In genomic region chr11:2884424-2884815, GRCh38 we compare ENCODE assay signal across 9 cellular contexts. TPM values are rescaled to one million over a fixed set of nuclear protein-coding genes. Genes with fewer than 3 reads are reported as not detected.
DNase-seq lines count a peak whose midpoint lies in the region; ATAC-seq and TF ChIP-seq lines count a peak whose summit lies in the region.
"Had no signal": no experiment of that assay in that cellular context is flagged by ENCODE, and none has a peak within 500 bp of the region (broad histone marks: within the 10 kb centered on the region; RNA-seq: fewer than 3 reads in every experiment).

No MANE protein-coding gene starts in this region.

- TF ChIP-seq POLR2A in heart left ventricle (IDR thresholded peaks at IDR 0.05), result peak in 1 of 2 donors; percentile 32

- H3K4me3 ChIP-seq in Caco-2 (ENCODE audit: low read depth, low read length), result peak overlapping the region; percentile 59
- peak overlapping the region; percentile 60 to 90 (median 83) for H3K4me3 ChIP-seq in heart left ventricle
- peak overlapping the region; percentile 65 for H3K4me3 ChIP-seq in rectal smooth muscle tissue (ENCODE audit: low read length)

- H3K9me3 ChIP-seq in Caco-2 (no peaks in the 10 kb centered on the region), heart left ventricle (peaks cover 0 to 3% (median 0%) of the 10 kb centered on the region in 12 donors)

- H3K9ac ChIP-seq in rectal smooth muscle tissue (ENCODE audit: low read length), result no peak overlapping the region

- CTCF ChIA-PET in Caco-2 (lab: Charles Lee), result interaction anchor here (1.5 to 1.8 kb wide), 2 partner anchors 351 to 353 kb away, joined by 3 to 6 read pairs; no protein-coding TSS in a partner anchor

- DNase-seq in Caco-2 (peak in 1 of 2 experiments; percentile 54), heart left ventricle (peak; percentile 48 to 79 (median 72)), germinal center (ENCODE audit: low spot score) (no peak), NK-92 (lab: John Stamatoyannopoulos, UW; ENCODE audit: unreplicated experiment) (no peak)
- no peak for DNase-seq in stimulated activated naive CD8-positive, alpha-beta T cell treated with anti-CD3 and anti-CD28 coated beads, Interleukin-15, amount 100 ng/mL, for 72 hours

- ATAC-seq in heart left ventricle (peak in 1 of 4 donors; percentile 11), GM21381 (IDR thresholded peaks at IDR 0.05; ENCODE audit: unreplicated experiment) (no peak)
- ATAC-seq in stimulated activated naive CD8-positive, alpha-beta T cell treated with anti-CD3 and anti-CD28 coated beads, Interleukin-15, amount 100 ng/mL, for 72 hours, result no peak

- H3K27ac Mint-ChIP-seq in Caco-2 (ENCODE audit: unreplicated experiment), result no peak overlapping the region
- no peak overlapping the region for H3K27ac Mint-ChIP-seq in stimulated activated naive CD8-positive, alpha-beta T cell treated with anti-CD3 and anti-CD28 coated beads, Interleukin-15, amount 100 ng/mL, for 72 hours
- H3K27ac Mint-ChIP-seq: T-helper 1 cell treated with Interleukin-12 subunit alpha and Interleukin-12 subunit beta and Interleukin-4 antibody, amounts not matched to agents 30 μg/mL and 1 μg/mL, for 36 hours had no signal

- no peaks in the 10 kb centered on the region for H3K36me3 ChIP-seq in Caco-2 (ENCODE audit: control insufficient read depth, insufficient read depth, low read length)
- peaks cover 0 to 4% (median 0%) of the 10 kb centered on the region in 9 donors for H3K36me3 ChIP-seq in heart left ventricle
- no peaks in the 10 kb centered on the region for H3K36me3 ChIP-seq in rectal smooth muscle tissue (ENCODE audit: control insufficient read depth, insufficient read depth, low read length)

- POLR2A ChIA-PET in Caco-2 (lab: Charles Lee), result interaction anchor here (1.6 kb wide), 1 partner anchor 185 kb away, joined by 7 read pairs; the partner anchor contains the start of gene KCNQ1OT1

- 0 to 4% (median 1%) methylated on average over 4 to 52 of the region's 52 CpGs for WGBS in heart left ventricle, 4 donors

- peaks cover 8% of the 10 kb centered on the region for H3K27me3 Mint-ChIP-seq in Caco-2 (ENCODE audit: insufficient read depth, unreplicated experiment)
- H3K27me3 Mint-ChIP-seq in stimulated activated naive CD8-positive, alpha-beta T cell treated with anti-CD3 and anti-CD28 coated beads, Interleukin-15, amount 100 ng/mL, for 72 hours, result peaks cover 39% of the 10 kb centered on the region

- peak overlapping the region; percentile 61; the same call in 1 of the 2 replicates for H3K27ac ChIP-seq in VCaP
- peak overlapping the region; percentile 66 to 94 (median 88) for H3K27ac ChIP-seq in heart left ventricle
- peak overlapping the region; percentile 79 for H3K27ac ChIP-seq in rectal smooth muscle tissue (ENCODE audit: low read depth, low read length)

- intact Hi-C loops in Caco-2 (cut with micrococcal nuclease; ENCODE audit: unreplicated experiment), result loop anchor here (2.0 kb wide), 1 partner anchor 186 kb away; the partner anchor contains the start of gene KCNQ1OT1
- intact Hi-C loops in heart left ventricle (cut with DNase I), result loop anchor here in 9 of 10 donors (1.0 to 10.0 kb wide), 11 partner anchors 47 to 200 kb away; partner anchors contain the start of gene KCNQ1OT1 (in 5 of the 9)

- TF ChIP-seq CTCF in Caco-2 (IDR thresholded peaks at IDR 0.05; ENCODE audit: insufficient read depth in 1 of 2, low read depth in 1 of 2, low read length in 1 of 2, severe bottlenecking in 1 of 2, unreplicated experiment in 1 of 2) (no peak), VCaP (conservative IDR thresholded peaks at IDR 0.05) (no peak), heart left ventricle (IDR thresholded peaks at IDR 0.05) (no peak)

- no peaks in the 10 kb centered on the region for H3K9me3 Mint-ChIP-seq in Caco-2 (ENCODE audit: unreplicated experiment)
- no peaks in the 10 kb centered on the region for H3K9me3 Mint-ChIP-seq in stimulated activated naive CD8-positive, alpha-beta T cell treated with anti-CD3 and anti-CD28 coated beads, Interleukin-15, amount 100 ng/mL, for 72 hours
- H3K9me3 Mint-ChIP-seq: T-helper 1 cell treated with Interleukin-12 subunit alpha and Interleukin-12 subunit beta and Interleukin-4 antibody, amounts not matched to agents 30 μg/mL and 1 μg/mL, for 36 hours had no signal

- peaks cover 26% of the 10 kb centered on the region for H3K4me1 ChIP-seq in Caco-2
- H3K4me1 ChIP-seq in heart left ventricle, result peaks cover 0 to 39% (median 23%) of the 10 kb centered on the region in 12 donors
- H3K4me1 ChIP-seq in rectal smooth muscle tissue (ENCODE audit: control insufficient read depth, insufficient read depth, low read length), result peaks cover 6% of the 10 kb centered on the region

- BruUV-seq in Caco-2 (replicated peaks; lab: Mats Ljungman, UMichigan), result no TSS peak

- H3K27me3 ChIP-seq in Caco-2 (replicated peaks; ENCODE audit: control insufficient read depth, insufficient read depth, low read length) (no peaks in the 10 kb centered on the region), heart left ventricle (peaks cover 0 to 14% (median 0%) of the 10 kb centered on the region in 9 donors), rectal smooth muscle tissue (ENCODE audit: control insufficient read depth, insufficient read depth, low read length) (no peaks in the 10 kb centered on the region)

- H3K36me3 Mint-ChIP-seq in Caco-2 (ENCODE audit: insufficient read depth, unreplicated experiment), result peaks cover 16% of the 10 kb centered on the region

- peak overlapping the region; percentile 59 for H3K4me3 Mint-ChIP-seq in Caco-2 (ENCODE audit: unreplicated experiment)
- no peak overlapping the region for H3K4me3 Mint-ChIP-seq in stimulated activated naive CD8-positive, alpha-beta T cell treated with anti-CD3 and anti-CD28 coated beads, Interleukin-15, amount 100 ng/mL, for 72 hours

- H3K4me1 Mint-ChIP-seq in Caco-2 (ENCODE audit: low read depth, unreplicated experiment), result peaks cover 7% of the 10 kb centered on the region
- peaks cover 27% of the 10 kb centered on the region for H3K4me1 Mint-ChIP-seq in stimulated activated naive CD8-positive, alpha-beta T cell treated with anti-CD3 and anti-CD28 coated beads, Interleukin-15, amount 100 ng/mL, for 72 hours

RNA-seq across cellular contexts. Expression of gene CDKN1C, which starts 1.2 kb away (rescaled TPM):
- 15.0 and 25.5 TPM in 2 replicates for total RNA-seq in Caco-2 (2022)
- total RNA-seq in heart left ventricle, result 10 to 100 TPM; 18.8 to 39.1 (median 33.4) TPM
- polyA plus RNA-seq in heart left ventricle, result 10 to 100 TPM; 31.4 to 42.5 TPM

RNA-seq across cellular contexts. Expression of gene PHLDA2, which starts 44.8 kb away (rescaled TPM):
- total RNA-seq in Caco-2 (2022) (18.7 and 19.1 TPM in 2 replicates), heart left ventricle (1 to 10 TPM in 3 of 9 donors, under 1 TPM in 4, not detected in 2; 0.40 to 3.2 (median 0.93) TPM)
- polyA plus RNA-seq in heart left ventricle, result 1 to 10 TPM; 1.5 to 9.2 TPM

Comparison
In these comparisons a context has a peak if more than half of its experiments do, and no peak if none do; other contexts are left out.
1. DNase-seq: peak in heart left ventricle (5 of 5); none in germinal center (single experiment), NK-92 (single experiment) and stimulated activated naive CD8-positive, alpha-beta T cell treated with anti-CD3 and anti-CD28 coated beads, Interleukin-15, amount 100 ng/mL, for 72 hours (0 of 2).
2. Peak in every context shown above with its lines, with median percentiles within 50 percentile points of each other: H3K4me3 ChIP-seq and H3K27ac ChIP-seq.